Comparison of ENCODE assay signal across 11 cellular contexts in genomic region chr15:79329186-79329611, GRCh38. TPM values are rescaled to one million over a fixed set of nuclear protein-coding genes. Genes with fewer than 3 reads are reported as not detected.
DNase-seq lines count a peak whose midpoint lies in the region; ATAC-seq and TF ChIP-seq lines count a peak whose summit lies in the region.
"Had no signal": no experiment of that assay in that cellular context is flagged by ENCODE, and none has a peak within 500 bp of the region (broad histone marks: within the 10 kb centered on the region; RNA-seq: fewer than 3 reads in every experiment).

No MANE protein-coding gene starts in this region.

- intact Hi-C loops in sciatic nerve (cut with DNase I) = no loop called here

- TF ChIP-seq CTCF in hepatocyte (IDR thresholded peaks at IDR 0.05; ENCODE audit: poor library complexity) = no peak

- H3K4me3 ChIP-seq in hepatocyte = no peak overlapping the region
- H3K4me3 ChIP-seq: lower lobe of right lung, SK-N-MC had no signal

- H4K20me1 ChIP-seq in hepatocyte (ENCODE audit: insufficient read depth, poor library complexity, severe bottlenecking) = no peaks in the 10 kb centered on the region

- ATAC-seq in activated naive CD8-positive, alpha-beta T cell treated with anti-CD3 and anti-CD28 coated beads, Interleukin-2, amount 50 U/mL, for 24 hours = peak; percentile 59
- ATAC-seq in GM21825 (IDR thresholded peaks at IDR 0.05; ENCODE audit: unreplicated experiment) (no peak), GM18505 (IDR thresholded peaks at IDR 0.05; ENCODE audit: unreplicated experiment) (no peak), sciatic nerve (no peak), HG03159 (IDR thresholded peaks at IDR 0.05; ENCODE audit: unreplicated experiment) (no peak)
- ATAC-seq: lower lobe of right lung had no signal

- H3K9me2 ChIP-seq in hepatocyte (replicated peaks; ENCODE audit: insufficient read depth) = no peaks in the 10 kb centered on the region

- 88% methylated on average over 2 of the region's 2 CpGs for WGBS in hepatocyte (ENCODE audit: low lambda C conversion rate, missing lambda C conversion rate)

- H2AFZ ChIP-seq in hepatocyte = no peak overlapping the region

- no peaks in the 10 kb centered on the region for H3K9me3 ChIP-seq in hepatocyte (ENCODE audit: low read depth)
- H3K9me3 ChIP-seq: lower lobe of right lung had no signal

- H3K27me3 ChIP-seq in hepatocyte = no peaks in the 10 kb centered on the region

- DNase-seq in AG08395 (ENCODE audit: low spot score) (peak; percentile 65), HK-2 (ENCODE audit: unreplicated experiment) (peak; percentile 2), hepatocyte (ENCODE audit: low spot score) (peak; percentile 9), sciatic nerve (ENCODE audit: low spot score) (no peak)
- no peak for DNase-seq in activated naive CD8-positive, alpha-beta T cell treated with anti-CD3 and anti-CD28 coated beads, Interleukin-2, amount 50 U/mL, for 24 hours
- DNase-seq: lower lobe of right lung, NCI-H1105 treated with DMSO at 0.1 percent for 48 hours had no signal

- no peak overlapping the region for H3K4me2 ChIP-seq in hepatocyte

- H3K27me3 Mint-ChIP-seq in activated naive CD8-positive, alpha-beta T cell treated with anti-CD3 and anti-CD28 coated beads, Interleukin-2, amount 50 U/mL, for 24 hours = no peaks in the 10 kb centered on the region

- no peaks in the 10 kb centered on the region for H3K9me3 Mint-ChIP-seq in activated naive CD8-positive, alpha-beta T cell treated with anti-CD3 and anti-CD28 coated beads, Interleukin-2, amount 50 U/mL, for 24 hours

- no peak overlapping the region for H3K4me3 Mint-ChIP-seq in activated naive CD8-positive, alpha-beta T cell treated with anti-CD3 and anti-CD28 coated beads, Interleukin-2, amount 50 U/mL, for 24 hours

- H3K4me1 ChIP-seq in hepatocyte (ENCODE audit: insufficient read depth) = no peaks in the 10 kb centered on the region
- H3K4me1 ChIP-seq: lower lobe of right lung had no signal

- H3K4me1 Mint-ChIP-seq in activated naive CD8-positive, alpha-beta T cell treated with anti-CD3 and anti-CD28 coated beads, Interleukin-2, amount 50 U/mL, for 24 hours = peaks cover 2% of the 10 kb centered on the region

- TF ChIP-seq POLR2A in GM18505 (IDR thresholded peaks at IDR 0.05; ENCODE audit: borderline replicate concordance, extremely low read depth, insufficient read depth, insufficient read length) = no peak

- peaks cover 24% of the 10 kb centered on the region for H3K36me3 Mint-ChIP-seq in activated naive CD8-positive, alpha-beta T cell treated with anti-CD3 and anti-CD28 coated beads, Interleukin-2, amount 50 U/mL, for 24 hours (ENCODE audit: low read depth)

- no peaks in the 10 kb centered on the region for H3K79me2 ChIP-seq in hepatocyte

- H3K36me3 ChIP-seq in hepatocyte (replicated peaks; ENCODE audit: insufficient read depth, low read depth) = no peaks in the 10 kb centered on the region
- H3K36me3 ChIP-seq: lower lobe of right lung had no signal

- no peak overlapping the region for H3K27ac Mint-ChIP-seq in activated naive CD8-positive, alpha-beta T cell treated with anti-CD3 and anti-CD28 coated beads, Interleukin-2, amount 50 U/mL, for 24 hours

- no peak overlapping the region for H3K27ac ChIP-seq in hepatocyte
- H3K27ac ChIP-seq: lower lobe of right lung, SK-N-MC had no signal

RNA-seq across cellular contexts. Expression of gene TMED3, which starts 18.3 kb away (rescaled TPM):
- total RNA-seq in hepatocyte = 178 and 185 TPM in 2 replicates
- 204 and 223 TPM in 2 replicates for polyA plus RNA-seq in hepatocyte
- 20.6 TPM for total RNA-seq in sciatic nerve

RNA-seq across cellular contexts. Expression of gene ANKRD34C, which starts 46.7 kb away (rescaled TPM):
- 0.04 TPM in 1 of 2 replicates, not detected in the other for total RNA-seq in hepatocyte
- not detected in 2 replicates for polyA plus RNA-seq in hepatocyte
- 0.13 TPM for total RNA-seq in sciatic nerve
- total RNA-seq: lower lobe of right lung had no signal

Comparison
In these comparisons a context has a peak if more than half of its experiments do, and no peak if none do; other contexts are left out.
1. DNase-seq: peak in AG08395 (single experiment), HK-2 (single experiment) and hepatocyte (single experiment); none in activated naive CD8-positive, alpha-beta T cell treated with anti-CD3 and anti-CD28 coated beads, Interleukin-2, amount 50 U/mL, for 24 hours (single experiment) and sciatic nerve (single experiment).